ENCODE assay signal across 22 cellular contexts in genomic region chr16:83831451-83831987, GRCh38.
"Had no signal": no experiment of that assay in that cellular context is flagged by ENCODE, and none has a peak within 500 bp of the region (broad histone marks: within the 10 kb centered on the region; RNA-seq: fewer than 3 reads in every experiment).

No MANE protein-coding gene starts in this region.

- H3K4me1 ChIP-seq: colonic mucosa, right atrium auricular region, thyroid gland had no signal

- H3K9me3 Mint-ChIP-seq: stimulated activated effector memory CD8-positive, alpha-beta T cell treated with anti-CD3 and anti-CD28 coated beads, Interleukin-12 subunit alpha, Interleukin-12 subunit beta, amount 100 ng/mL, for 72 hours; type B pancreatic cell had no signal

- H3K27ac Mint-ChIP-seq: endodermal cell; naive thymus-derived CD4-positive, alpha-beta T cell; nephron progenitor cell; stimulated activated effector memory CD8-positive, alpha-beta T cell treated with anti-CD3 and anti-CD28 coated beads, Interleukin-12 subunit alpha, Interleukin-12 subunit beta, amount 100 ng/mL, for 72 hours; type B pancreatic cell had no signal

- FAIRE-seq: endothelial cell of umbilical vein, urothelium cell line had no signal

- H3K36me3 ChIP-seq: colonic mucosa, neutrophil, right atrium auricular region, suprapubic skin, thyroid gland had no signal

- ATAC-seq: foreskin keratinocyte; left colon; naive thymus-derived CD4-positive, alpha-beta T cell; stimulated activated effector memory CD8-positive, alpha-beta T cell treated with anti-CD3 and anti-CD28 coated beads, Interleukin-12 subunit alpha, Interleukin-12 subunit beta, amount 100 ng/mL, for 72 hours; stimulated activated naive CD8-positive, alpha-beta T cell treated with anti-CD3 and anti-CD28 coated beads, Interleukin-15, Interleukin-2, amounts not matched to agents 100 U/mL and 50 U/mL, for 24 hours had no signal

- H3K36me3 Mint-ChIP-seq: naive thymus-derived CD4-positive, alpha-beta T cell; stimulated activated effector memory CD8-positive, alpha-beta T cell treated with anti-CD3 and anti-CD28 coated beads, Interleukin-12 subunit alpha, Interleukin-12 subunit beta, amount 100 ng/mL, for 72 hours had no signal

- H3K4me3 Mint-ChIP-seq: endodermal cell; naive thymus-derived CD4-positive, alpha-beta T cell; nephron progenitor cell; stimulated activated effector memory CD8-positive, alpha-beta T cell treated with anti-CD3 and anti-CD28 coated beads, Interleukin-12 subunit alpha, Interleukin-12 subunit beta, amount 100 ng/mL, for 72 hours; type B pancreatic cell had no signal

- H3K9me3 ChIP-seq: colonic mucosa, neutrophil, right atrium auricular region, suprapubic skin, thyroid gland had no signal

- H3K4me3 ChIP-seq: colonic mucosa, hepatocyte, right atrium auricular region, smooth muscle cell, suprapubic skin, thyroid gland had no signal

- DNase-seq: colonic mucosa; dermis blood vessel endothelial cell; erythroblast; foreskin keratinocyte; left colon; naive thymus-derived CD4-positive, alpha-beta T cell; nephron progenitor cell; posterior cingulate gyrus; stimulated activated CD4-positive, alpha-beta T cell treated with anti-CD3 and anti-CD28 coated beads, Interleukin-2, amount 100 ng/mL, for 48 hours; stimulated activated CD8-positive, alpha-beta memory T cell treated with anti-CD3 and anti-CD28 coated beads, Interleukin-4, amount 100 ng/mL, for 48 hours; stimulated activated naive CD8-positive, alpha-beta T cell treated with anti-CD3 and anti-CD28 coated beads, Interleukin-15, Interleukin-2, amounts not matched to agents 100 U/mL and 50 U/mL, for 24 hours; thyroid gland had no signal

- H3K79me2 ChIP-seq: hepatocyte had no signal

- H3K27ac ChIP-seq: colonic mucosa, foreskin keratinocyte, hepatocyte, neutrophil, right atrium auricular region, suprapubic skin, thyroid gland had no signal

- H3K27me3 ChIP-seq: colonic mucosa, hepatocyte, neutrophil, right atrium auricular region, thyroid gland had no signal

- H2AFZ ChIP-seq: hepatocyte had no signal

- H3K4me2 ChIP-seq: hepatocyte, smooth muscle cell had no signal

- H3K27me3 Mint-ChIP-seq: type B pancreatic cell had no signal
